Comparison of ENCODE assay signal across 12 cellular contexts in genomic region chr3:171967932-171968678, GRCh38.
DNase-seq lines count a peak whose midpoint lies in the region; ATAC-seq and TF ChIP-seq lines count a peak whose summit lies in the region.
"Had no signal": no experiment of that assay in that cellular context is flagged by ENCODE, and none has a peak within 500 bp of the region (broad histone marks: within the 10 kb centered on the region; RNA-seq: fewer than 3 reads in every experiment).

No MANE protein-coding gene starts in this region.

- H2BK15ac ChIP-seq in IMR-90 (ENCODE audit: low read depth, low read length) = peak overlapping the region; percentile 90

- H3K79me2 ChIP-seq in hepatocyte = no peaks in the 10 kb centered on the region

- H4K20me1 ChIP-seq in IMR-90 (ENCODE audit: insufficient read depth, low read length) (no peaks in the 10 kb centered on the region), hepatocyte (ENCODE audit: insufficient read depth, poor library complexity, severe bottlenecking) (no peaks in the 10 kb centered on the region)

- peak overlapping the region; percentile 88 for H3K14ac ChIP-seq in IMR-90 (replicated peaks; ENCODE audit: low read depth, low read length)

- peak overlapping the region; percentile 92 for H2BK120ac ChIP-seq in IMR-90 (ENCODE audit: low read depth, low read length)

- peak overlapping the region; percentile 87 for H2BK5ac ChIP-seq in IMR-90 (ENCODE audit: low read depth, low read length, poor library complexity, severe bottlenecking)

- H3K9me3 ChIP-seq in IMR-90 (ENCODE audit: control insufficient read depth, insufficient read depth, low read length) = no peaks in the 10 kb centered on the region
- H3K9me3 ChIP-seq in hepatocyte (ENCODE audit: low read depth) = no peaks in the 10 kb centered on the region
- no peaks in the 10 kb centered on the region for H3K9me3 ChIP-seq in skeletal muscle tissue (ENCODE audit: control insufficient read depth in 3 of 3, low read length in 3 of 3)

- peak overlapping the region; percentile 97 for H2AK5ac ChIP-seq in IMR-90 (ENCODE audit: low read depth, low read length)

- H4K5ac ChIP-seq in IMR-90 (ENCODE audit: low read depth, low read length) = peak overlapping the region; percentile 95

- no peak overlapping the region for H3K4me3 ChIP-seq in IMR-90 (ENCODE audit: insufficient read depth, low read depth, low read length)
- H3K4me3 ChIP-seq in brain microvascular endothelial cell (ENCODE audit: low read depth, low read length) = no peak overlapping the region
- no peak overlapping the region for H3K4me3 ChIP-seq in hepatocyte
- no peak overlapping the region for H3K4me3 ChIP-seq in skeletal muscle tissue (ENCODE audit: low read length in 3 of 3)

- H3K27me3 ChIP-seq in IMR-90 (ENCODE audit: control insufficient read depth, insufficient read depth, low read length) (no peaks in the 10 kb centered on the region), brain microvascular endothelial cell (replicated peaks) (no peaks in the 10 kb centered on the region), hepatocyte (no peaks in the 10 kb centered on the region), skeletal muscle tissue (ENCODE audit: control insufficient read depth in 3 of 3, insufficient read depth in 3 of 3, low read length in 3 of 3) (no peaks in the 10 kb centered on the region)

- no peaks in the 10 kb centered on the region for H3K79me1 ChIP-seq in IMR-90 (ENCODE audit: low read depth in 1 of 2, low read length in 2 of 2)

- H3K36me3 Mint-ChIP-seq in activated T-helper 2 cell treated with anti-CD3 and anti-CD28 coated beads, Interferon-gamma antibody, Interleukin-2, Interleukin-4, amounts not matched to agents 10 μg/mL and 5 μg/mL and 100 μg/mL, durations not matched to agents 14 hours and 24 hours and 36 hours (ENCODE audit: low read depth) = no peaks in the 10 kb centered on the region
- H3K36me3 Mint-ChIP-seq: activated naive CD4-positive, alpha-beta T cell treated with anti-CD3 and anti-CD28 coated beads, Interleukin-2, amount 50 U/mL, for 24 hours had no signal

- peak overlapping the region; percentile 35 to 82 for H4K8ac ChIP-seq in IMR-90 (ENCODE audit: low read depth in 2 of 2, low read length in 2 of 2)

- no peak for TF ChIP-seq POLR2A in IMR-90 (IDR thresholded peaks at IDR 0.05; ENCODE audit: low read depth, low read length)

- DNase-seq in IMR-90 (peak; percentile 85), brain microvascular endothelial cell (peak; percentile 91), hepatocyte (ENCODE audit: low spot score) (no peak)
- no peak for DNase-seq in activated T-helper 2 cell treated with anti-CD3 and anti-CD28 coated beads, Interferon-gamma antibody, Interleukin-2, Interleukin-4, amounts not matched to agents 10 μg/mL and 5 μg/mL and 100 μg/mL, durations not matched to agents 14 hours and 24 hours and 36 hours (ENCODE audit: low spot score)
- no peak for DNase-seq in activated CD8-positive, alpha-beta memory T cell treated with anti-CD3 and anti-CD28 coated beads, Interleukin-2, amount 50 U/mL, for 4 hours
- DNase-seq: effector memory CD8-positive, alpha-beta T cell; stimulated activated CD4-positive, alpha-beta T cell treated with anti-CD3 and anti-CD28 coated beads, Interleukin-4, amount 100 ng/mL, for 1 hour; SW 1271 had no signal

- dilution Hi-C loops in IMR-90 (cut with HindIII; ENCODE audit: low sequenced_read_pairs, unreplicated experiment) = no loop called here

- no peak for TF ChIP-seq RAD21 in IMR-90 (IDR thresholded peaks at IDR 0.05; ENCODE audit: low read length)

- no peaks in the 10 kb centered on the region for H3K27me3 Mint-ChIP-seq in activated T-helper 2 cell treated with anti-CD3 and anti-CD28 coated beads, Interferon-gamma antibody, Interleukin-2, Interleukin-4, amounts not matched to agents 10 μg/mL and 5 μg/mL and 100 μg/mL, durations not matched to agents 14 hours and 24 hours and 36 hours (ENCODE audit: low read depth)
- H3K27me3 Mint-ChIP-seq: activated naive CD4-positive, alpha-beta T cell treated with anti-CD3 and anti-CD28 coated beads, Interleukin-2, amount 50 U/mL, for 24 hours; effector memory CD8-positive, alpha-beta T cell; stimulated activated naive CD8-positive, alpha-beta T cell treated with anti-CD3 and anti-CD28 coated beads, Interleukin-15, Interleukin-2, amounts not matched to agents 100 ng/mL and 50 ng/mL, for 24 hours had no signal

- H3K56ac ChIP-seq in IMR-90 (ENCODE audit: extremely low read depth, insufficient read depth, low read length) = peak overlapping the region; percentile 24; the same call in 1 of the 2 replicates

- 0% methylated on average over 1 of the region's 9 CpGs; no CpG with 5 or more reads in 1 of the 2 experiments for WGBS in IMR-90 (ENCODE audit: extremely low coverage in 2 of 2, insufficient read length in 1 of 2), 2 experiments
- 86% methylated on average over 9 of the region's 9 CpGs for WGBS in hepatocyte (ENCODE audit: low lambda C conversion rate, missing lambda C conversion rate)

- H3K4me1 Mint-ChIP-seq in activated T-helper 2 cell treated with anti-CD3 and anti-CD28 coated beads, Interferon-gamma antibody, Interleukin-2, Interleukin-4, amounts not matched to agents 10 μg/mL and 5 μg/mL and 100 μg/mL, durations not matched to agents 14 hours and 24 hours and 36 hours (ENCODE audit: low read depth) = peaks cover 13% of the 10 kb centered on the region
- H3K4me1 Mint-ChIP-seq: activated naive CD4-positive, alpha-beta T cell treated with anti-CD3 and anti-CD28 coated beads, Interleukin-2, amount 50 U/mL, for 24 hours had no signal

- H3K4me2 ChIP-seq in IMR-90 (ENCODE audit: low read depth, low read length) (peak overlapping the region; percentile 28; the same call in 1 of the 2 replicates), hepatocyte (no peak overlapping the region)

- no peak overlapping the region for H3K4me3 Mint-ChIP-seq in activated T-helper 2 cell treated with anti-CD3 and anti-CD28 coated beads, Interferon-gamma antibody, Interleukin-2, Interleukin-4, amounts not matched to agents 10 μg/mL and 5 μg/mL and 100 μg/mL, durations not matched to agents 14 hours and 24 hours and 36 hours (ENCODE audit: low read depth)
- H3K4me3 Mint-ChIP-seq: activated naive CD4-positive, alpha-beta T cell treated with anti-CD3 and anti-CD28 coated beads, Interleukin-2, amount 50 U/mL, for 24 hours; effector memory CD8-positive, alpha-beta T cell; stimulated activated naive CD8-positive, alpha-beta T cell treated with anti-CD3 and anti-CD28 coated beads, Interleukin-15, Interleukin-2, amounts not matched to agents 100 ng/mL and 50 ng/mL, for 24 hours had no signal

- CTCF ChIA-PET in IMR-90 (lab: Yijun Ruan, JAX) = no interaction called here

- no TSS peak for BruUV-seq in IMR-90 (replicated peaks; lab: Mats Ljungman, UMichigan)

- in situ Hi-C loops in IMR-90 (cut with MboI; ENCODE audit: low sequenced_read_pairs) = no loop called here
- in situ Hi-C loops in brain microvascular endothelial cell (cut with HindIII; ENCODE audit: low pct_ligation_motif_present, low sequenced_read_pairs) = no loop called here

- H3K9me2 ChIP-seq in hepatocyte (replicated peaks; ENCODE audit: insufficient read depth) = no peaks in the 10 kb centered on the region

- no peak overlapping the region for H2AK9ac ChIP-seq in IMR-90 (replicated peaks; ENCODE audit: low read depth, low read length, poor library complexity)

- H3K9ac ChIP-seq in IMR-90 (ENCODE audit: low read depth, low read length) (no peak overlapping the region), skeletal muscle tissue (ENCODE audit: low read depth in 1 of 3, low read length in 3 of 3) (no peak overlapping the region)

- H3K27ac ChIP-seq in IMR-90 (ENCODE audit: insufficient read depth, low read length) (peak overlapping the region; percentile 82), brain microvascular endothelial cell (peak overlapping the region; percentile 66), hepatocyte (peak overlapping the region; percentile 67), skeletal muscle tissue (ENCODE audit: low read depth, low read length) (peak overlapping the region; percentile 29)

- H2AFZ ChIP-seq in IMR-90 (replicated peaks; ENCODE audit: low read length, poor library complexity) (no peak overlapping the region), hepatocyte (no peak overlapping the region)

- peak overlapping the region; percentile 86 for H2BK20ac ChIP-seq in IMR-90 (ENCODE audit: low read depth, low read length)

- H3K9me1 ChIP-seq in IMR-90 (ENCODE audit: insufficient read depth, low read length) = peaks cover 9% of the 10 kb centered on the region

- H3K27ac Mint-ChIP-seq in activated T-helper 2 cell treated with anti-CD3 and anti-CD28 coated beads, Interferon-gamma antibody, Interleukin-2, Interleukin-4, amounts not matched to agents 10 μg/mL and 5 μg/mL and 100 μg/mL, durations not matched to agents 14 hours and 24 hours and 36 hours = no peak overlapping the region
- H3K27ac Mint-ChIP-seq: activated naive CD4-positive, alpha-beta T cell treated with anti-CD3 and anti-CD28 coated beads, Interleukin-2, amount 50 U/mL, for 24 hours; effector memory CD8-positive, alpha-beta T cell; stimulated activated naive CD8-positive, alpha-beta T cell treated with anti-CD3 and anti-CD28 coated beads, Interleukin-15, Interleukin-2, amounts not matched to agents 100 ng/mL and 50 ng/mL, for 24 hours had no signal

- H3K4ac ChIP-seq in IMR-90 (ENCODE audit: low read depth, low read length) = peak overlapping the region; percentile 95

- no peak; the same call in 1 of the 2 replicates for ATAC-seq in IMR-90 (ENCODE audit: low read depth)
- ATAC-seq in GM21526 (IDR thresholded peaks at IDR 0.05; ENCODE audit: low FRiP score, unreplicated experiment) = no peak
- ATAC-seq: effector memory CD8-positive, alpha-beta T cell had no signal

- no peaks in the 10 kb centered on the region for H3K36me3 ChIP-seq in IMR-90 (ENCODE audit: control insufficient read depth, insufficient read depth, low read length)
- H3K36me3 ChIP-seq in brain microvascular endothelial cell (replicated peaks) = no peaks in the 10 kb centered on the region
- H3K36me3 ChIP-seq in hepatocyte (replicated peaks; ENCODE audit: insufficient read depth, low read depth) = no peaks in the 10 kb centered on the region
- no peaks in the 10 kb centered on the region for H3K36me3 ChIP-seq in skeletal muscle tissue (ENCODE audit: control insufficient read depth in 3 of 3, insufficient read depth in 3 of 3, low read length in 3 of 3)

- H3K4me1 ChIP-seq in IMR-90 (ENCODE audit: control insufficient read depth, insufficient read depth, low read length) (peaks cover 18% of the 10 kb centered on the region), hepatocyte (ENCODE audit: insufficient read depth) (peaks cover 10% of the 10 kb centered on the region), skeletal muscle tissue (ENCODE audit: control insufficient read depth in 3 of 3, insufficient read depth in 3 of 3, low read length in 3 of 3) (peaks cover 0 to 6% (median 0%) of the 10 kb centered on the region in 3 donors)

- POLR2A ChIA-PET in IMR-90 (lab: Charles Lee; ENCODE audit: unreplicated experiment) = no interaction called here

- peak overlapping the region; percentile 98 for H3K18ac ChIP-seq in IMR-90 (ENCODE audit: low read depth, low read length)

- peak overlapping the region; percentile 89 for H4K91ac ChIP-seq in IMR-90 (ENCODE audit: insufficient read depth, low read depth, low read length)

- H3K9me3 Mint-ChIP-seq in activated T-helper 2 cell treated with anti-CD3 and anti-CD28 coated beads, Interferon-gamma antibody, Interleukin-2, Interleukin-4, amounts not matched to agents 10 μg/mL and 5 μg/mL and 100 μg/mL, durations not matched to agents 14 hours and 24 hours and 36 hours = peaks cover 4% of the 10 kb centered on the region
- H3K9me3 Mint-ChIP-seq: effector memory CD8-positive, alpha-beta T cell had no signal

- peak overlapping the region; percentile 41 for H3K23ac ChIP-seq in IMR-90 (ENCODE audit: low read depth, low read length)

- no peak for TF ChIP-seq CTCF in IMR-90 (conservative IDR thresholded peaks at IDR 0.05; ENCODE audit: low read depth, low read length)
- no peak for TF ChIP-seq CTCF in brain microvascular endothelial cell (IDR thresholded peaks at IDR 0.05; ENCODE audit: low read depth, low read length, missing control alignments)
- TF ChIP-seq CTCF in hepatocyte (IDR thresholded peaks at IDR 0.05; ENCODE audit: poor library complexity) = no peak

- intact Hi-C loops in IMR-90 (cut with micrococcal nuclease) = loop anchor here (1.0 to 5.0 kb wide), 2 partner anchors 27 to 91 kb away; no protein-coding TSS in a partner anchor
- intact Hi-C loops in activated T-helper 2 cell treated with anti-CD3 and anti-CD28 coated beads, Interferon-gamma antibody, Interleukin-2, Interleukin-4, amounts not matched to agents 10 μg/mL and 5 μg/mL and 100 μg/mL, durations not matched to agents 14 hours and 24 hours and 36 hours (cut with micrococcal nuclease) = no loop called here

Comparison
In these comparisons a context has a peak if more than half of its experiments do, and no peak if none do; other contexts are left out.
1. DNase-seq: peak in IMR-90 (single experiment) and brain microvascular endothelial cell (single experiment); none in hepatocyte (single experiment), activated T-helper 2 cell treated with anti-CD3 and anti-CD28 coated beads, Interferon-gamma antibody, Interleukin-2, Interleukin-4, amounts not matched to agents 10 μg/mL and 5 μg/mL and 100 μg/mL, durations not matched to agents 14 hours and 24 hours and 36 hours (single experiment) and activated CD8-positive, alpha-beta memory T cell treated with anti-CD3 and anti-CD28 coated beads, Interleukin-2, amount 50 U/mL, for 4 hours (single experiment).
2. H3K27ac ChIP-seq: peak in every context shown above with its lines; median percentile 82 in IMR-90; 67 in hepatocyte; 66 in brain microvascular endothelial cell; 29 in skeletal muscle tissue.